In genomic region chr13:99217461-99218101, GRCh38 we compare ENCODE assay signal across 13 cellular contexts. TPM values are rescaled to one million over a fixed set of nuclear protein-coding genes. Genes with fewer than 3 reads are reported as not detected.
DNase-seq lines count a peak whose midpoint lies in the region; ATAC-seq and TF ChIP-seq lines count a peak whose summit lies in the region.
"Had no signal": no experiment of that assay in that cellular context is flagged by ENCODE, and none has a peak within 500 bp of the region (broad histone marks: within the 10 kb centered on the region; RNA-seq: fewer than 3 reads in every experiment).

No MANE protein-coding gene starts in this region.

- H3K27ac Mint-ChIP-seq in immature natural killer cell, result peak overlapping the region; percentile 88 to 96 (median 94)

- no peaks in the 10 kb centered on the region for H3K27me3 ChIP-seq in upper lobe of right lung
- H3K27me3 ChIP-seq: vagina had no signal

- H3K27ac ChIP-seq in upper lobe of right lung, result no peak overlapping the region
- H3K27ac ChIP-seq: vagina had no signal

- intact Hi-C loops in upper lobe of right lung (cut with DNase I), result no loop called here
- intact Hi-C loops in lower leg skin (cut with DNase I; ENCODE audit: low total_unique reads), result no loop called here

- H3K4me3 Mint-ChIP-seq in activated T-cell treated with anti-CD3 and anti-CD28 coated beads, Interleukin-2, amount 50 U/mL, for 4 hours, result peak overlapping the region; percentile 69
- H3K4me3 Mint-ChIP-seq in immature natural killer cell, result peak overlapping the region; percentile 68 to 84 (median 80)

- peak; percentile 30 to 34 for DNase-seq in stimulated activated CD4-positive, alpha-beta T cell treated with anti-CD3 and anti-CD28 coated beads, Interleukin-2, amount 100 ng/mL, for 24 hours
- no peak for DNase-seq in stimulated activated CD4-positive, alpha-beta T cell treated with anti-CD3 and anti-CD28 coated beads, Interleukin-4, amount 100 ng/mL, for 4 hours
- DNase-seq in activated T-cell treated with anti-CD3 and anti-CD28 coated beads, Interleukin-2, amount 50 U/mL, for 4 hours, result no peak
- peak; percentile 54 to 60 (median 60) for DNase-seq in immature natural killer cell
- no peak for DNase-seq in upper lobe of right lung
- DNase-seq in OCI-M2 (lab: John Stamatoyannopoulos, UW; ENCODE audit: unreplicated experiment), result no peak
- no peak for DNase-seq in ACHN
- no peak for DNase-seq in lower leg skin (ENCODE audit: low spot score in 2 of 2)
- DNase-seq: NCI-H2107 had no signal

- in situ Hi-C loops in ACHN (cut with HindIII; ENCODE audit: low pct_ligation_motif_present, low pct_unique_long_range_greater_than_20kb, low sequenced_read_pairs), result no loop called here

- ATAC-seq in activated T-cell treated with anti-CD3 and anti-CD28 coated beads, Interleukin-2, amount 50 U/mL, for 4 hours, result no peak
- peak; percentile 10 for ATAC-seq in upper lobe of right lung

- peaks cover 4% of the 10 kb centered on the region for H3K9me3 Mint-ChIP-seq in activated T-cell treated with anti-CD3 and anti-CD28 coated beads, Interleukin-2, amount 50 U/mL, for 4 hours
- no peaks in the 10 kb centered on the region for H3K9me3 Mint-ChIP-seq in immature natural killer cell

- no peaks in the 10 kb centered on the region for H3K27me3 Mint-ChIP-seq in activated T-cell treated with anti-CD3 and anti-CD28 coated beads, Interleukin-2, amount 50 U/mL, for 4 hours (ENCODE audit: low read depth)
- peaks cover 0 to 7% (median 6%) of the 10 kb centered on the region in 3 donors for H3K27me3 Mint-ChIP-seq in immature natural killer cell (ENCODE audit: low read depth in 3 of 3)
- H3K27me3 Mint-ChIP-seq: progenitor cell of endocrine pancreas had no signal

- TF ChIP-seq CTCF in upper lobe of right lung (IDR thresholded peaks at IDR 0.05) (no peak), lower leg skin (IDR thresholded peaks at IDR 0.05) (no peak)

- no peaks in the 10 kb centered on the region for H3K36me3 ChIP-seq in upper lobe of right lung
- H3K36me3 ChIP-seq: vagina had no signal

- H3K4me1 ChIP-seq in upper lobe of right lung, result peaks cover 39% of the 10 kb centered on the region

- H3K4me3 ChIP-seq in upper lobe of right lung (no peak overlapping the region), lower leg skin (ENCODE audit: low read depth, poor library complexity, severe bottlenecking) (no peak overlapping the region)
- H3K4me3 ChIP-seq: K562, vagina had no signal

- peaks cover 11% of the 10 kb centered on the region for H3K36me3 Mint-ChIP-seq in activated T-cell treated with anti-CD3 and anti-CD28 coated beads, Interleukin-2, amount 50 U/mL, for 4 hours (ENCODE audit: insufficient read depth)
- H3K36me3 Mint-ChIP-seq in immature natural killer cell, result peaks cover 0 to 3% (median 3%) of the 10 kb centered on the region in 3 donors

- no peaks in the 10 kb centered on the region for H3K9me3 ChIP-seq in upper lobe of right lung
- H3K9me3 ChIP-seq: vagina had no signal

- no peak for TF ChIP-seq POLR2A in lower leg skin (IDR thresholded peaks at IDR 0.05)

- peaks cover 79% of the 10 kb centered on the region for H3K4me1 Mint-ChIP-seq in activated T-cell treated with anti-CD3 and anti-CD28 coated beads, Interleukin-2, amount 50 U/mL, for 4 hours (ENCODE audit: low read depth)
- H3K4me1 Mint-ChIP-seq in immature natural killer cell, result peaks cover 81 to 90% of the 10 kb centered on the region in 2 donors

- WGBS in lower leg skin, 2 donors, result 40 to 47% methylated on average over 20 of the region's 20 CpGs

RNA-seq across cellular contexts. Expression of gene UBAC2, which starts 16.9 kb away (rescaled TPM):
- total RNA-seq in activated T-cell treated with anti-CD3 and anti-CD28 coated beads, Interleukin-2, amount 50 U/mL, for 4 hours, result 10 to 100 TPM; 48.5 to 50.4 (median 49.1) TPM
- 100 to 1,000 TPM; 114 to 130 (median 115) TPM for polyA plus RNA-seq in immature natural killer cell
- total RNA-seq in upper lobe of right lung (50.2 TPM), lower leg skin (100 to 1,000 TPM in 2 of 4 donors, 10 to 100 TPM in 2; 94.8 to 125 (median 106) TPM)

RNA-seq across cellular contexts. Expression of gene GPR18, which starts 40.6 kb away (rescaled TPM):
- 1 to 10 TPM; 3.3 to 4.0 (median 3.9) TPM for total RNA-seq in activated T-cell treated with anti-CD3 and anti-CD28 coated beads, Interleukin-2, amount 50 U/mL, for 4 hours
- 10 to 100 TPM; 10.1 to 30.0 (median 21.1) TPM for polyA plus RNA-seq in immature natural killer cell
- total RNA-seq in upper lobe of right lung, result 0.58 TPM
- total RNA-seq in lower leg skin, result not detected
- total RNA-seq: K562, lung microvascular endothelial cell, progenitor cell of endocrine pancreas, vagina had no signal

Comparison
In these comparisons a context has a peak if more than half of its experiments do, and no peak if none do; other contexts are left out.
1. DNase-seq: peak in stimulated activated CD4-positive, alpha-beta T cell treated with anti-CD3 and anti-CD28 coated beads, Interleukin-2, amount 100 ng/mL, for 24 hours (2 of 2) and immature natural killer cell (3 of 3); none in stimulated activated CD4-positive, alpha-beta T cell treated with anti-CD3 and anti-CD28 coated beads, Interleukin-4, amount 100 ng/mL, for 4 hours (0 of 2), activated T-cell treated with anti-CD3 and anti-CD28 coated beads, Interleukin-2, amount 50 U/mL, for 4 hours (single experiment), upper lobe of right lung (single experiment), OCI-M2 (single experiment), ACHN (single experiment) and lower leg skin (0 of 2).